Comparison of ENCODE assay signal across 1 cellular context in the genomic region with DNA sequence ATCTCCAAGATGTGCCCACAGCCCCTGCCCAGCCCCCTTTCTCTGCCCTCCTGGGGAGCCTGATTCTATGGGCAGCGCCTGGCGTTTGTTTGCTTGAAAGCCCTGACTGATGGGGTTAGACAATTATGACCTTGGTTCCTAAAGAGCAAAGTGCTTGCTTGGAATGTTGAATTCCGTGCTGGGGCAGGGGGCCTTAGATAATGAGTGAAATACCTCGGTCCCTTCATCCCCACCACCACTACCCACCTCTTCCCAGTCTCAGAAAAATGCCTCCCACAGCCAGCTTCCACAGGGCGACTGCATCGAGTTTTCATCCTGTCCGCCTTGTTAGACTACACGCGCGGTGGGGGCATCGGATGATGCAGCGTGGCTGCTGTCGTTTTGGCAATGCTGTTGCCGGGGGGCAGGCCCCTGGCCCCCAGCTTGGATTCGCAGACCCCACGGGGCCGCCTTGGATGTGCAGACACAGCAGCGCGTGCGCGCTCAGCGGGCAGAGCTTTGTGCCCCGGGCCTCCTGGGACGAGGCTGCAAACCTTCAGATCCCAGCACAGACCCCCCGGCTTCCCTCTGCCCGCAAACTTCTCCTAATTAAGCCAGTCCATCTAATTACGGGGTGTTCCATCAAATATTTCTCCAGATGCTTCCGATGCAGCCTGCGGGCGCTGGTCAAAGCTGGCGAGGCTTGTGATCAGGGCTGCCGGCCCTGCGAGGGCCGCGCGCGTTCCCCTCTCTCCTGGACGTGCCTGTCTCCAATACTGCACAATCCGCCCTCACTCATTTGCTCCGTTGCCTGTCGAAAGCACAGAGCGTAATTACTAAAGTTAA.
A peak's percentile ranks its signal among the peaks of the same experiment; 100 is the strongest.
TF ChIP-seq lines count a peak whose summit lies in the region.

No MANE protein-coding gene starts in this region.

TF ChIP-seq in HepG2, 621 proteins besides CTCF, POLR2A, EP300 and RAD21 (continued from another document and continues in another):
- TF ChIP-seq, protein P1, sequence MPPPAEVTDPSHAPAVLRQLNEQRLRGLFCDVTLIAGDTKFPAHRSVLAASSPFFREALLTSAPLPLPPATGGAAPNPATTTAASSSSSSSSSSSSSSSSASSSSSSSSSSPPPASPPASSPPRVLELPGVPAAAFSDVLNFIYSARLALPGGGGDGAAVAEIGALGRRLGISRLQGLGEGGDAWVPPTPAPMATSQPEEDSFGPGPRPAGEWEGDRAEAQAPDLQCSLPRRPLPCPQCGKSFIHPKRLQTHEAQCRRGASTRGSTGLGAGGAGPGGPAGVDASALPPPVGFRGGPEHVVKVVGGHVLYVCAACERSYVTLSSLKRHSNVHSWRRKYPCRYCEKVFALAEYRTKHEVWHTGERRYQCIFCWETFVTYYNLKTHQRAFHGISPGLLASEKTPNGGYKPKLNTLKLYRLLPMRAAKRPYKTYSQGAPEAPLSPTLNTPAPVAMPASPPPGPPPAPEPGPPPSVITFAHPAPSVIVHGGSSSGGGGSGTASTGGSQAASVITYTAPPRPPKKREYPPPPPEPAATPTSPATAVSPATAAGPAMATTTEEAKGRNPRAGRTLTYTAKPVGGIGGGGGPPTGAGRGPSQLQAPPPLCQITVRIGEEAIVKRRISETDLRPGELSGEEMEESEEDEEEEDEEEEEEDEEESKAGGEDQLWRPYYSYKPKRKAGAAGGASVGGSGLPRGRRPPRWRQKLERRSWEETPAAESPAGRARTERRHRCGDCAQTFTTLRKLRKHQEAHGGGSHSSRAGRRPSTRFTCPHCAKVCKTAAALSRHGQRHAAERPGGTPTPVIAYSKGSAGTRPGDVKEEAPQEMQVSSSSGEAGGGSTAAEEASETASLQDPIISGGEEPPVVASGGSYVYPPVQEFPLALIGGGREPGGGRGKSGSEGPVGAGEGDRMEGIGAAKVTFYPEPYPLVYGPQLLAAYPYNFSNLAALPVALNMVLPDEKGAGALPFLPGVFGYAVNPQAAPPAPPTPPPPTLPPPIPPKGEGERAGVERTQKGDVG (CRISPR knock-in tag; IDR thresholded peaks at IDR 0.05; ENCODE audit: borderline replicate concordance) = peak; percentile 93; the same call in 1 of the 2 replicates
- TF ChIP-seq DNMT1 (CRISPR knock-in tag; IDR thresholded peaks at IDR 0.05) (no peak), ZNF512 (CRISPR knock-in tag; IDR thresholded peaks at IDR 0.05) (no peak), GABPB1 (CRISPR knock-in tag; IDR thresholded peaks at IDR 0.05) (no peak), RFXAP (CRISPR knock-in tag; IDR thresholded peaks at IDR 0.05; ENCODE audit: borderline replicate concordance) (no peak), SP4 (CRISPR knock-in tag; IDR thresholded peaks at IDR 0.05) (peak; percentile 63; the same call in 1 of the 2 replicates), ZNF747 (CRISPR knock-in tag; IDR thresholded peaks at IDR 0.05; ENCODE audit: borderline replicate concordance) (peak; percentile 54; the same call in 1 of the 2 replicates), ZNF337 (CRISPR knock-in tag; IDR thresholded peaks at IDR 0.05; ENCODE audit: borderline replicate concordance, low read depth) (no peak), ZBTB7B (CRISPR knock-in tag; IDR thresholded peaks at IDR 0.05) (peak; percentile 74; the same call in 1 of the 2 replicates), MED8 (CRISPR knock-in tag; IDR thresholded peaks at IDR 0.05; ENCODE audit: insufficient replicate concordance) (no peak), REST (IDR thresholded peaks at IDR 0.05; ENCODE audit: borderline replicate concordance in 1 of 2, low read depth in 1 of 2, low read length in 2 of 2) (no peak), ZNF652 (CRISPR knock-in tag; IDR thresholded peaks at IDR 0.05; ENCODE audit: borderline replicate concordance, low read depth) (no peak), POLR2G (IDR thresholded peaks at IDR 0.05; ENCODE audit: low read depth, low read length) (peak; percentile 55), DR1 (CRISPR knock-in tag; IDR thresholded peaks at IDR 0.05) (peak; percentile 35; the same call in 1 of the 2 replicates), ARNT2 (CRISPR knock-in tag; IDR thresholded peaks at IDR 0.05; ENCODE audit: low read depth) (no peak), NFKBIZ (CRISPR knock-in tag; IDR thresholded peaks at IDR 0.05) (no peak), POLR2AphosphoS2 (IDR thresholded peaks at IDR 0.05; ENCODE audit: low read depth, low read length) (no peak)
- TF ChIP-seq, protein P2, sequence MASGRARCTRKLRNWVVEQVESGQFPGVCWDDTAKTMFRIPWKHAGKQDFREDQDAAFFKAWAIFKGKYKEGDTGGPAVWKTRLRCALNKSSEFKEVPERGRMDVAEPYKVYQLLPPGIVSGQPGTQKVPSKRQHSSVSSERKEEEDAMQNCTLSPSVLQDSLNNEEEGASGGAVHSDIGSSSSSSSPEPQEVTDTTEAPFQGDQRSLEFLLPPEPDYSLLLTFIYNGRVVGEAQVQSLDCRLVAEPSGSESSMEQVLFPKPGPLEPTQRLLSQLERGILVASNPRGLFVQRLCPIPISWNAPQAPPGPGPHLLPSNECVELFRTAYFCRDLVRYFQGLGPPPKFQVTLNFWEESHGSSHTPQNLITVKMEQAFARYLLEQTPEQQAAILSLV (CRISPR knock-in tag; IDR thresholded peaks at IDR 0.05; ENCODE audit: borderline replicate concordance) = no peak
- TF ChIP-seq, protein P3, sequence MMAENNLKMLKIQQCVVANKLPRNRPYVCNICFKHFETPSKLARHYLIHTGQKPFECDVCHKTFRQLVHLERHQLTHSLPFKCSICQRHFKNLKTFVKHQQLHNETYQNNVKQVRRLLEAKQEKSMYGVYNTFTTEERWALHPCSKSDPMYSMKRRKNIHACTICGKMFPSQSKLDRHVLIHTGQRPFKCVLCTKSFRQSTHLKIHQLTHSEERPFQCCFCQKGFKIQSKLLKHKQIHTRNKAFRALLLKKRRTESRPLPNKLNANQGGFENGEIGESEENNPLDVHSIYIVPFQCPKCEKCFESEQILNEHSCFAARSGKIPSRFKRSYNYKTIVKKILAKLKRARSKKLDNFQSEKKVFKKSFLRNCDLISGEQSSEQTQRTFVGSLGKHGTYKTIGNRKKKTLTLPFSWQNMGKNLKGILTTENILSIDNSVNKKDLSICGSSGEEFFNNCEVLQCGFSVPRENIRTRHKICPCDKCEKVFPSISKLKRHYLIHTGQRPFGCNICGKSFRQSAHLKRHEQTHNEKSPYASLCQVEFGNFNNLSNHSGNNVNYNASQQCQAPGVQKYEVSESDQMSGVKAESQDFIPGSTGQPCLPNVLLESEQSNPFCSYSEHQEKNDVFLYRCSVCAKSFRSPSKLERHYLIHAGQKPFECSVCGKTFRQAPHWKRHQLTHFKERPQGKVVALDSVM (CRISPR knock-in tag; IDR thresholded peaks at IDR 0.05) = no peak
- TF ChIP-seq, protein P4, sequence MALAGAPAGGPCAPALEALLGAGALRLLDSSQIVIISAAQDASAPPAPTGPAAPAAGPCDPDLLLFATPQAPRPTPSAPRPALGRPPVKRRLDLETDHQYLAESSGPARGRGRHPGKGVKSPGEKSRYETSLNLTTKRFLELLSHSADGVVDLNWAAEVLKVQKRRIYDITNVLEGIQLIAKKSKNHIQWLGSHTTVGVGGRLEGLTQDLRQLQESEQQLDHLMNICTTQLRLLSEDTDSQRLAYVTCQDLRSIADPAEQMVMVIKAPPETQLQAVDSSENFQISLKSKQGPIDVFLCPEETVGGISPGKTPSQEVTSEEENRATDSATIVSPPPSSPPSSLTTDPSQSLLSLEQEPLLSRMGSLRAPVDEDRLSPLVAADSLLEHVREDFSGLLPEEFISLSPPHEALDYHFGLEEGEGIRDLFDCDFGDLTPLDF (CRISPR knock-in tag; IDR thresholded peaks at IDR 0.05) = no peak
- TF ChIP-seq, protein P5, sequence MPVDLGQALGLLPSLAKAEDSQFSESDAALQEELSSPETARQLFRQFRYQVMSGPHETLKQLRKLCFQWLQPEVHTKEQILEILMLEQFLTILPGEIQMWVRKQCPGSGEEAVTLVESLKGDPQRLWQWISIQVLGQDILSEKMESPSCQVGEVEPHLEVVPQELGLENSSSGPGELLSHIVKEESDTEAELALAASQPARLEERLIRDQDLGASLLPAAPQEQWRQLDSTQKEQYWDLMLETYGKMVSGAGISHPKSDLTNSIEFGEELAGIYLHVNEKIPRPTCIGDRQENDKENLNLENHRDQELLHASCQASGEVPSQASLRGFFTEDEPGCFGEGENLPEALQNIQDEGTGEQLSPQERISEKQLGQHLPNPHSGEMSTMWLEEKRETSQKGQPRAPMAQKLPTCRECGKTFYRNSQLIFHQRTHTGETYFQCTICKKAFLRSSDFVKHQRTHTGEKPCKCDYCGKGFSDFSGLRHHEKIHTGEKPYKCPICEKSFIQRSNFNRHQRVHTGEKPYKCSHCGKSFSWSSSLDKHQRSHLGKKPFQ (CRISPR knock-in tag; IDR thresholded peaks at IDR 0.05; ENCODE audit: insufficient replicate concordance) = no peak
- TF ChIP-seq, protein P6, sequence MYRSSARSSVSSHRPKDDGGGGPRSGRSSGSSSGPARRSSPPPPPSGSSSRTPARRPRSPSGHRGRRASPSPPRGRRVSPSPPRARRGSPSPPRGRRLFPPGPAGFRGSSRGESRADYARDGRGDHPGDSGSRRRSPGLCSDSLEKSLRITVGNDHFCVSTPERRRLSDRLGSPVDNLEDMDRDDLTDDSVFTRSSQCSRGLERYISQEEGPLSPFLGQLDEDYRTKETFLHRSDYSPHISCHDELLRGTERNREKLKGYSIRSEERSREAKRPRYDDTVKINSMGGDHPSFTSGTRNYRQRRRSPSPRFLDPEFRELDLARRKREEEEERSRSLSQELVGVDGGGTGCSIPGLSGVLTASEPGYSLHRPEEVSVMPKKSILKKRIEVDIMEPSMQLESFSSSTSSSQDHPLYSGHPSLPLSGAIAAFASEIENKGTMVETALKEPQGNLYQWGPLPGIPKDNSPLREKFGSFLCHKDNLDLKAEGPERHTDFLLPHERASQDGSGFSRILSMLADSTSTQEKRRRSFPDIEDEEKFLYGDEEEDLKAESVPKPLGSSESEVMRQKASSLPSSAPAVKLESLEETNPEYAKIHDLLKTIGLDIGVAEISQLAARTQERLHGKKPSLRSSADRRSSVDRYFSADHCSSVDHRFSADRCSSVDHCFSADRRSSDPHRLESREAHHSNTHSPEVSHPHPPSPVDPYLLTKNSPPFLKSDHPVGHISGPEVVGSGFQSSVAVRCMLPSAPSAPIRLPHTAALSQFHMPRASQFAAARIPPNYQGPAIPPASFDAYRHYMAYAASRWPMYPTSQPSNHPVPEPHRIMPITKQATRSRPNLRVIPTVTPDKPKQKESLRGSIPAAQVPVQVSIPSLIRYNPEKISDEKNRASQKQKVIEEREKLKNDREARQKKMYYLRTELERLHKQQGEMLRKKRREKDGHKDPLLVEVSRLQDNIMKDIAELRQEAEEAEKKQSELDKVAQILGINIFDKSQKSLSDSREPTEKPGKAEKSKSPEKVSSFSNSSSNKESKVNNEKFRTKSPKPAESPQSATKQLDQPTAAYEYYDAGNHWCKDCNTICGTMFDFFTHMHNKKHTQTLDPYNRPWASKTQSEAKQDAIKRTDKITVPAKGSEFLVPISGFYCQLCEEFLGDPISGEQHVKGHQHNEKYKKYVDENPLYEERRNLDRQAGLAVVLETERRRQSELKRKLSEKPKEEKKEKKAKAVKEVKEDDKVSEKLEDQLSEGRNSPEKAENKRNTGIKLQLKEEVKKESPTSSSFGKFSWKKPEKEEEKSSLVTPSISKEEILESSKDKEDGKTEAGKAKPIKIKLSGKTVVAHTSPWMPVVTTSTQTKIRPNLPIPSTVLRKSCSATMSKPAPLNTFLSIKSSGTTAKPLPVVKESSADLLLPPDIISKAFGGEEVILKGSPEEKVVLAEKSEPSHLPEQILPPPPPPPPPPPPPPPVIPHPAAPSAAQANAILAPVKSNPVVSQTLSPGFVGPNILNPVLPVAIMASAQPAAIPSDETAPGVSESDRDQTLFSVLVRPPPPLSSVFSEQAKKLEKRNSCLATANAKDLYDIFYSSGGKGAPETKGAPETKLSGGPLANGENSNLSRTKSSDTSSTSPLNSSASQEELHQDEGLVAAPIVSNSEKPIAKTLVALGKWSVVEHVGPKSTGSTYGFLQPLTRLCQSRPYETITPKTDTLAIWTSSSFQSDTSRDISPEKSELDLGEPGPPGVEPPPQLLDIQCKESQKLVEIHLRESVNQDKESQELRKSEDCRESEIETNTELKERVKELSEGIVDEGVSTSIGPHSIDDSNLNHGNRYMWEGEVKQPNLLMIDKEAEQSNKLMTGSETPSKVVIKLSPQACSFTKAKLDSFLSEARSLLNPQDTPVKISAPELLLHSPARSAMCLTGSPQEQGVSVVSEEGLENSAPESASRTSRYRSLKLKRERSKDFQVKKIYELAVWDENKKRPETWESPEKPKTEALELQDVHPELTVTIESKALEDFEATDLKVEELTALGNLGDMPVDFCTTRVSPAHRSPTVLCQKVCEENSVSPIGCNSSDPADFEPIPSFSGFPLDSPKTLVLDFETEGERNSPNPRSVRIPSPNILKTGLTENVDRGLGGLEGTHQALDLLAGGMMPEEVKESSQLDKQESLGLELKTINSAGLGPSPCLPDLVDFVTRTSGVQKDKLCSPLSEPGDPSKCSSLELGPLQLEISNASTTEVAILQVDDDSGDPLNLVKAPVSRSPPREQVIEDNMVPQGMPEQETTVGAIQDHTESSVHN (CRISPR knock-in tag; IDR thresholded peaks at IDR 0.05) = no peak
